ENCODE assay signal across 1 cellular context in genomic region chr9:120892748-120893584, GRCh38.
A peak's percentile ranks its signal among the peaks of the same experiment; 100 is the strongest.
TF ChIP-seq lines count a peak whose summit lies in the region.

No MANE protein-coding gene starts in this region.

TF ChIP-seq in GM12878, 131 proteins besides CTCF, POLR2A, EP300 and RAD21 (continued from another document):
- peak; percentile 74 for TF ChIP-seq NR2F1 (conservative IDR thresholded peaks at IDR 0.05)
- 0 out of 2 replicates have a peak, but pooled peaks have one; percentile 24 for TF ChIP-seq MYB (IDR thresholded peaks at IDR 0.05; ENCODE audit: borderline replicate concordance, low read depth, low read length)
- peak; percentile 61 for TF ChIP-seq ZNF24 (IDR thresholded peaks at IDR 0.05)
- TF ChIP-seq USF2 (IDR thresholded peaks at IDR 0.05; ENCODE audit: borderline replicate concordance, low read depth, low read length): no peak
- TF ChIP-seq, protein P1, sequence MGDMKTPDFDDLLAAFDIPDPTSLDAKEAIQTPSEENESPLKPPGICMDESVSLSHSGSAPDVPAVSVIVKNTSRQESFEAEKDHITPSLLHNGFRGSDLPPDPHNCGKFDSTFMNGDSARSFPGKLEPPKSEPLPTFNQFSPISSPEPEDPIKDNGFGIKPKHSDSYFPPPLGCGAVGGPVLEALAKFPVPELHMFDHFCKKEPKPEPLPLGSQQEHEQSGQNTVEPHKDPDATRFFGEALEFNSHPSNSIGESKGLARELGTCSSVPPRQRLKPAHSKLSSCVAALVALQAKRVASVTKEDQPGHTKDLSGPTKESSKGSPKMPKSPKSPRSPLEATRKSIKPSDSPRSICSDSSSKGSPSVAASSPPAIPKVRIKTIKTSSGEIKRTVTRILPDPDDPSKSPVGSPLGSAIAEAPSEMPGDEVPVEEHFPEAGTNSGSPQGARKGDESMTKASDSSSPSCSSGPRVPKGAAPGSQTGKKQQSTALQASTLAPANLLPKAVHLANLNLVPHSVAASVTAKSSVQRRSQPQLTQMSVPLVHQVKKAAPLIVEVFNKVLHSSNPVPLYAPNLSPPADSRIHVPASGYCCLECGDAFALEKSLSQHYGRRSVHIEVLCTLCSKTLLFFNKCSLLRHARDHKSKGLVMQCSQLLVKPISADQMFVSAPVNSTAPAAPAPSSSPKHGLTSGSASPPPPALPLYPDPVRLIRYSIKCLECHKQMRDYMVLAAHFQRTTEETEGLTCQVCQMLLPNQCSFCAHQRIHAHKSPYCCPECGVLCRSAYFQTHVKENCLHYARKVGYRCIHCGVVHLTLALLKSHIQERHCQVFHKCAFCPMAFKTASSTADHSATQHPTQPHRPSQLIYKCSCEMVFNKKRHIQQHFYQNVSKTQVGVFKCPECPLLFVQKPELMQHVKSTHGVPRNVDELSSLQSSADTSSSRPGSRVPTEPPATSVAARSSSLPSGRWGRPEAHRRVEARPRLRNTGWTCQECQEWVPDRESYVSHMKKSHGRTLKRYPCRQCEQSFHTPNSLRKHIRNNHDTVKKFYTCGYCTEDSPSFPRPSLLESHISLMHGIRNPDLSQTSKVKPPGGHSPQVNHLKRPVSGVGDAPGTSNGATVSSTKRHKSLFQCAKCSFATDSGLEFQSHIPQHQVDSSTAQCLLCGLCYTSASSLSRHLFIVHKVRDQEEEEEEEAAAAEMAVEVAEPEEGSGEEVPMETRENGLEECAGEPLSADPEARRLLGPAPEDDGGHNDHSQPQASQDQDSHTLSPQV (IDR thresholded peaks at IDR 0.05): peak; percentile 97
- no peak for TF ChIP-seq CREB1 (IDR thresholded peaks at IDR 0.05; ENCODE audit: low read depth)
- peak; percentile 88 for TF ChIP-seq IRF4 (IDR thresholded peaks at IDR 0.05; ENCODE audit: low read depth, low read length)
- peak; percentile 91 for TF ChIP-seq EED (IDR thresholded peaks at IDR 0.05; ENCODE audit: low read depth)
- TF ChIP-seq, protein P2, sequence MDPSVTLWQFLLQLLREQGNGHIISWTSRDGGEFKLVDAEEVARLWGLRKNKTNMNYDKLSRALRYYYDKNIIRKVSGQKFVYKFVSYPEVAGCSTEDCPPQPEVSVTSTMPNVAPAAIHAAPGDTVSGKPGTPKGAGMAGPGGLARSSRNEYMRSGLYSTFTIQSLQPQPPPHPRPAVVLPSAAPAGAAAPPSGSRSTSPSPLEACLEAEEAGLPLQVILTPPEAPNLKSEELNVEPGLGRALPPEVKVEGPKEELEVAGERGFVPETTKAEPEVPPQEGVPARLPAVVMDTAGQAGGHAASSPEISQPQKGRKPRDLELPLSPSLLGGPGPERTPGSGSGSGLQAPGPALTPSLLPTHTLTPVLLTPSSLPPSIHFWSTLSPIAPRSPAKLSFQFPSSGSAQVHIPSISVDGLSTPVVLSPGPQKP (IDR thresholded peaks at IDR 0.05; ENCODE audit: low read depth, low read length): no peak
- TF ChIP-seq NR2C1 (IDR thresholded peaks at IDR 0.05): no peak
- no peak for TF ChIP-seq SMAD1 (IDR thresholded peaks at IDR 0.05; ENCODE audit: low read depth, partially characterized antibody)
- no peak for TF ChIP-seq FOXK2 (IDR thresholded peaks at IDR 0.05)
- peak; percentile 22; the same call in 1 of the 2 replicates for TF ChIP-seq TAF1 (IDR thresholded peaks at IDR 0.05; ENCODE audit: borderline replicate concordance, low read depth, low read length)
- TF ChIP-seq IKZF1 (conservative IDR thresholded peaks at IDR 0.05): peak; percentile 91
- TF ChIP-seq JUND (IDR thresholded peaks at IDR 0.05; ENCODE audit: low read depth, low read length): peak; percentile 57; the same call in 1 of the 2 replicates
- peak; percentile 67 for TF ChIP-seq SP1 (IDR thresholded peaks at IDR 0.05; ENCODE audit: low read depth, low read length)
- no peak for TF ChIP-seq RUNX3 (IDR thresholded peaks at IDR 0.05; ENCODE audit: low read length)
- TF ChIP-seq POLR2AphosphoS2 (IDR thresholded peaks at IDR 0.05; ENCODE audit: low read depth, low read length): 0 out of 2 replicates have a peak, but pooled peaks have one; percentile 48
- peak; percentile 35 for TF ChIP-seq BCL3 (IDR thresholded peaks at IDR 0.05; ENCODE audit: borderline replicate concordance, insufficient read depth, low read depth, low read length, poor library complexity, severe bottlenecking)
- no peak; the same call in 1 of the 2 replicates for TF ChIP-seq GATAD2B (conservative IDR thresholded peaks at IDR 0.05; ENCODE audit: low read depth)
- TF ChIP-seq CREM (IDR thresholded peaks at IDR 0.05; ENCODE audit: low read depth): peak; percentile 91
- peak; percentile 76; the same call in 1 of the 2 replicates for TF ChIP-seq ATF7 (IDR thresholded peaks at IDR 0.05; ENCODE audit: low read depth)
- TF ChIP-seq STAT3 (IDR thresholded peaks at IDR 0.05; ENCODE audit: low read depth, low read length): peak; percentile 94; the same call in 1 of the 2 replicates
- TF ChIP-seq, protein P3, sequence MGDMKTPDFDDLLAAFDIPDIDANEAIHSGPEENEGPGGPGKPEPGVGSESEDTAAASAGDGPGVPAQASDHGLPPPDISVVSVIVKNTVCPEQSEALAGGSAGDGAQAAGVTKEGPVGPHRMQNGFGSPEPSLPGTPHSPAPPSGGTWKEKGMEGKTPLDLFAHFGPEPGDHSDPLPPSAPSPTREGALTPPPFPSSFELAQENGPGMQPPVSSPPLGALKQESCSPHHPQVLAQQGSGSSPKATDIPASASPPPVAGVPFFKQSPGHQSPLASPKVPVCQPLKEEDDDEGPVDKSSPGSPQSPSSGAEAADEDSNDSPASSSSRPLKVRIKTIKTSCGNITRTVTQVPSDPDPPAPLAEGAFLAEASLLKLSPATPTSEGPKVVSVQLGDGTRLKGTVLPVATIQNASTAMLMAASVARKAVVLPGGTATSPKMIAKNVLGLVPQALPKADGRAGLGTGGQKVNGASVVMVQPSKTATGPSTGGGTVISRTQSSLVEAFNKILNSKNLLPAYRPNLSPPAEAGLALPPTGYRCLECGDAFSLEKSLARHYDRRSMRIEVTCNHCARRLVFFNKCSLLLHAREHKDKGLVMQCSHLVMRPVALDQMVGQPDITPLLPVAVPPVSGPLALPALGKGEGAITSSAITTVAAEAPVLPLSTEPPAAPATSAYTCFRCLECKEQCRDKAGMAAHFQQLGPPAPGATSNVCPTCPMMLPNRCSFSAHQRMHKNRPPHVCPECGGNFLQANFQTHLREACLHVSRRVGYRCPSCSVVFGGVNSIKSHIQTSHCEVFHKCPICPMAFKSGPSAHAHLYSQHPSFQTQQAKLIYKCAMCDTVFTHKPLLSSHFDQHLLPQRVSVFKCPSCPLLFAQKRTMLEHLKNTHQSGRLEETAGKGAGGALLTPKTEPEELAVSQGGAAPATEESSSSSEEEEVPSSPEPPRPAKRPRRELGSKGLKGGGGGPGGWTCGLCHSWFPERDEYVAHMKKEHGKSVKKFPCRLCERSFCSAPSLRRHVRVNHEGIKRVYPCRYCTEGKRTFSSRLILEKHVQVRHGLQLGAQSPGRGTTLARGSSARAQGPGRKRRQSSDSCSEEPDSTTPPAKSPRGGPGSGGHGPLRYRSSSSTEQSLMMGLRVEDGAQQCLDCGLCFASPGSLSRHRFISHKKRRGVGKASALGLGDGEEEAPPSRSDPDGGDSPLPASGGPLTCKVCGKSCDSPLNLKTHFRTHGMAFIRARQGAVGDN (IDR thresholded peaks at IDR 0.05): peak; percentile 98
- TF ChIP-seq PAX5 (IDR thresholded peaks at IDR 0.05; ENCODE audit: borderline replicate concordance, low read depth, low read length): peak; percentile 80; the same call in 1 of the 2 replicates
- peak; percentile 93; the same call in 1 of the 2 replicates for TF ChIP-seq DPF2 (IDR thresholded peaks at IDR 0.05)
- TF ChIP-seq TCF12 (IDR thresholded peaks at IDR 0.05; ENCODE audit: low read depth, low read length): peak; percentile 99
- no peak for TF ChIP-seq GABPA (IDR thresholded peaks at IDR 0.05; ENCODE audit: low read depth)
- TF ChIP-seq JUNB (IDR thresholded peaks at IDR 0.05): peak; percentile 97
- TF ChIP-seq ETV6 (conservative IDR thresholded peaks at IDR 0.05 in 1 of 2, IDR thresholded peaks at IDR 0.05 in 1 of 2; ENCODE audit: borderline replicate concordance in 1 of 2, low read depth in 1 of 2): peak in 1 of 2 experiments; percentile 87; a peak in 2 of 4 replicates
- peak; percentile 77 for TF ChIP-seq YY1 (IDR thresholded peaks at IDR 0.05; ENCODE audit: low read depth, low read length)
- TF ChIP-seq, protein P4, sequence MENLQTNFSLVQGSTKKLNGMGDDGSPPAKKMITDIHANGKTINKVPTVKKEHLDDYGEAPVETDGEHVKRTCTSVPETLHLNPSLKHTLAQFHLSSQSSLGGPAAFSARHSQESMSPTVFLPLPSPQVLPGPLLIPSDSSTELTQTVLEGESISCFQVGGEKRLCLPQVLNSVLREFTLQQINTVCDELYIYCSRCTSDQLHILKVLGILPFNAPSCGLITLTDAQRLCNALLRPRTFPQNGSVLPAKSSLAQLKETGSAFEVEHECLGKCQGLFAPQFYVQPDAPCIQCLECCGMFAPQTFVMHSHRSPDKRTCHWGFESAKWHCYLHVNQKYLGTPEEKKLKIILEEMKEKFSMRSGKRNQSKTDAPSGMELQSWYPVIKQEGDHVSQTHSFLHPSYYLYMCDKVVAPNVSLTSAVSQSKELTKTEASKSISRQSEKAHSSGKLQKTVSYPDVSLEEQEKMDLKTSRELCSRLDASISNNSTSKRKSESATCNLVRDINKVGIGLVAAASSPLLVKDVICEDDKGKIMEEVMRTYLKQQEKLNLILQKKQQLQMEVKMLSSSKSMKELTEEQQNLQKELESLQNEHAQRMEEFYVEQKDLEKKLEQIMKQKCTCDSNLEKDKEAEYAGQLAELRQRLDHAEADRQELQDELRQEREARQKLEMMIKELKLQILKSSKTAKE (IDR thresholded peaks at IDR 0.05; ENCODE audit: low read depth, poor library complexity, severe bottlenecking): peak; percentile 78
- peak in 1 of 2 experiments; percentile 73; a peak in 3 of 4 replicates for TF ChIP-seq BHLHE40 (IDR thresholded peaks at IDR 0.05; ENCODE audit: borderline replicate concordance in 1 of 2, low read depth in 2 of 2, low read length in 1 of 2)
- TF ChIP-seq MTA2 (IDR thresholded peaks at IDR 0.05; ENCODE audit: low read depth): peak; percentile 86
- peak; percentile 92 for TF ChIP-seq IKZF2 (IDR thresholded peaks at IDR 0.05)
- no peak for TF ChIP-seq HDAC2 (IDR thresholded peaks at IDR 0.05)
- TF ChIP-seq, protein P5, sequence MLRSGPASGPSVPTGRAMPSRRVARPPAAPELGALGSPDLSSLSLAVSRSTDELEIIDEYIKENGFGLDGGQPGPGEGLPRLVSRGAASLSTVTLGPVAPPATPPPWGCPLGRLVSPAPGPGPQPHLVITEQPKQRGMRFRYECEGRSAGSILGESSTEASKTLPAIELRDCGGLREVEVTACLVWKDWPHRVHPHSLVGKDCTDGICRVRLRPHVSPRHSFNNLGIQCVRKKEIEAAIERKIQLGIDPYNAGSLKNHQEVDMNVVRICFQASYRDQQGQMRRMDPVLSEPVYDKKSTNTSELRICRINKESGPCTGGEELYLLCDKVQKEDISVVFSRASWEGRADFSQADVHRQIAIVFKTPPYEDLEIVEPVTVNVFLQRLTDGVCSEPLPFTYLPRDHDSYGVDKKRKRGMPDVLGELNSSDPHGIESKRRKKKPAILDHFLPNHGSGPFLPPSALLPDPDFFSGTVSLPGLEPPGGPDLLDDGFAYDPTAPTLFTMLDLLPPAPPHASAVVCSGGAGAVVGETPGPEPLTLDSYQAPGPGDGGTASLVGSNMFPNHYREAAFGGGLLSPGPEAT (IDR thresholded peaks at IDR 0.05; ENCODE audit: low read depth): peak; percentile 77
- 0 out of 2 replicates have a peak, but pooled peaks have one; percentile 29 for TF ChIP-seq TARDBP (IDR thresholded peaks at IDR 0.05; ENCODE audit: borderline replicate concordance)
- TF ChIP-seq CBX5 (IDR thresholded peaks at IDR 0.05; ENCODE audit: low read depth): no peak
- peak; percentile 85 for TF ChIP-seq POU2F2 (IDR thresholded peaks at IDR 0.05; ENCODE audit: borderline replicate concordance, low read depth, low read length)
- TF ChIP-seq RFX5 (IDR thresholded peaks at IDR 0.05; ENCODE audit: low read depth, low read length): no peak
- TF ChIP-seq CBFB (IDR thresholded peaks at IDR 0.05; ENCODE audit: low read depth): peak; percentile 95
- TF ChIP-seq SPI1 (IDR thresholded peaks at IDR 0.05; ENCODE audit: borderline replicate concordance, insufficient read depth, low read depth, low read length): no peak
